In genomic region chr1:27868932-27869718, GRCh38 we compare ENCODE assay signal across 9 cellular contexts. TPM values are rescaled to one million over a fixed set of nuclear protein-coding genes. Genes with fewer than 3 reads are reported as not detected.
DNase-seq lines count a peak whose midpoint lies in the region; ATAC-seq and TF ChIP-seq lines count a peak whose summit lies in the region.
"Had no signal": no experiment of that assay in that cellular context is flagged by ENCODE, and none has a peak within 500 bp of the region (broad histone marks: within the 10 kb centered on the region; RNA-seq: fewer than 3 reads in every experiment).

No MANE protein-coding gene starts in this region.

- CTCF ChIA-PET in CD8-positive, alpha-beta memory T cell (lab: Charles Lee), result interaction anchor here (0.9 kb wide), 1 partner anchor 11 kb away, joined by 4 read pairs; no protein-coding TSS in a partner anchor

- no peaks in the 10 kb centered on the region for H3K9me3 ChIP-seq in CD8-positive, alpha-beta memory T cell (ENCODE audit: low read length)

- H3K27me3 ChIP-seq in CD8-positive, alpha-beta memory T cell (ENCODE audit: insufficient read depth, low read length, poor library complexity, severe bottlenecking), result no peaks in the 10 kb centered on the region

- peak; percentile 72 for TF ChIP-seq POLR2A in erythroblast (IDR thresholded peaks at IDR 0.05; ENCODE audit: low read length)

- ATAC-seq in HG03175 (IDR thresholded peaks at IDR 0.05; ENCODE audit: unreplicated experiment) (peak; percentile 41), GM18870 (IDR thresholded peaks at IDR 0.05; ENCODE audit: unreplicated experiment) (no peak)

- H3K9me3 Mint-ChIP-seq in CD8-positive, alpha-beta memory T cell, result no peaks in the 10 kb centered on the region
- H3K9me3 Mint-ChIP-seq: neural crest cell had no signal

- DNase-seq in CD8-positive, alpha-beta memory T cell, result peak; percentile 45 to 83 (median 74)
- peak; percentile 70 for DNase-seq in activated CD4-positive, CD25-positive, alpha-beta regulatory T cell treated with anti-CD3 and anti-CD28 coated beads, Interleukin-2, amount 50 U/mL, for 72 hours
- peak in 1 of 2 experiments; percentile 56 for DNase-seq in erythroblast (lab: John Stamatoyannopoulos, UW)
- DNase-seq in stimulated activated CD8-positive, alpha-beta memory T cell treated with anti-CD3 and anti-CD28 coated beads, Interleukin-4, amount 100 ng/mL, for 48 hours, result peak; percentile 75
- no peak for DNase-seq in NCI-H1694 (lab: John Stamatoyannopoulos, UW)
- no peak for DNase-seq in ecto neural progenitor cell (ENCODE audit: low spot score)

- no peaks in the 10 kb centered on the region for H3K36me3 ChIP-seq in CD8-positive, alpha-beta memory T cell (ENCODE audit: insufficient read depth, low read length)

- POLR2A ChIA-PET in CD8-positive, alpha-beta memory T cell (lab: Charles Lee), result interaction anchor here (0.6 kb wide), 1 partner anchor 124 kb away, joined by 6 read pairs; no protein-coding TSS in a partner anchor

- peaks cover 48% of the 10 kb centered on the region for H3K4me1 ChIP-seq in CD8-positive, alpha-beta memory T cell (ENCODE audit: insufficient read depth, low read length)

- peak overlapping the region; percentile 70 for H3K27ac ChIP-seq in CD8-positive, alpha-beta memory T cell (ENCODE audit: low read depth, low read length)

- H3K4me3 Mint-ChIP-seq in CD8-positive, alpha-beta memory T cell, result peak overlapping the region; percentile 31 to 90 (median 80)
- H3K4me3 Mint-ChIP-seq: neural crest cell had no signal

- H3K4me1 Mint-ChIP-seq in CD8-positive, alpha-beta memory T cell, result peaks cover 39 to 50% (median 43%) of the 10 kb centered on the region in 3 donors

- H3K36me3 Mint-ChIP-seq in CD8-positive, alpha-beta memory T cell, result peaks cover 0 to 6% (median 0%) of the 10 kb centered on the region in 3 donors

- peak overlapping the region; percentile 74 to 99 (median 95) for H3K27ac Mint-ChIP-seq in CD8-positive, alpha-beta memory T cell

- peak overlapping the region; percentile 56 for H3K4me3 ChIP-seq in CD8-positive, alpha-beta memory T cell (ENCODE audit: low read length)

- H3K27me3 Mint-ChIP-seq in CD8-positive, alpha-beta memory T cell, result no peaks in the 10 kb centered on the region

RNA-seq across cellular contexts. Expression of gene THEMIS2, which starts 3.2 kb away (rescaled TPM):
- 10 to 100 TPM; 12.4 to 15.6 TPM for total RNA-seq in CD8-positive, alpha-beta memory T cell
- polyA plus RNA-seq in CD8-positive, alpha-beta memory T cell, result 63.3 TPM

RNA-seq across cellular contexts. Expression of gene PPP1R8, which starts 38.5 kb away (rescaled TPM):
- total RNA-seq in CD8-positive, alpha-beta memory T cell, result 10 to 100 TPM; 66.3 to 70.0 TPM
- 37.5 TPM for polyA plus RNA-seq in CD8-positive, alpha-beta memory T cell

RNA-seq across cellular contexts. Expression of gene RPA2, which starts 45.2 kb away (rescaled TPM):
- total RNA-seq in CD8-positive, alpha-beta memory T cell, result 100 to 1,000 TPM; 115 to 118 TPM
- polyA plus RNA-seq in CD8-positive, alpha-beta memory T cell, result 203 TPM

Comparison
In these comparisons a context has a peak if more than half of its experiments do, and no peak if none do; other contexts are left out.
1. DNase-seq: peak in CD8-positive, alpha-beta memory T cell (5 of 5), activated CD4-positive, CD25-positive, alpha-beta regulatory T cell treated with anti-CD3 and anti-CD28 coated beads, Interleukin-2, amount 50 U/mL, for 72 hours (single experiment) and stimulated activated CD8-positive, alpha-beta memory T cell treated with anti-CD3 and anti-CD28 coated beads, Interleukin-4, amount 100 ng/mL, for 48 hours (single experiment); none in NCI-H1694 (single experiment) and ecto neural progenitor cell (single experiment).